In genomic region chr2:127574656-127575055, GRCh38 we compare ENCODE assay signal across 26 cellular contexts. TPM values are rescaled to one million over a fixed set of nuclear protein-coding genes. Genes with fewer than 3 reads are reported as not detected.
DNase-seq lines count a peak whose midpoint lies in the region; ATAC-seq, FAIRE-seq and TF ChIP-seq lines count a peak whose summit lies in the region.
"Had no signal": no experiment of that assay in that cellular context is flagged by ENCODE, and none has a peak within 500 bp of the region (broad histone marks: within the 10 kb centered on the region; RNA-seq: fewer than 3 reads in every experiment).

No MANE protein-coding gene starts in this region.

- H3K9me3 ChIP-seq in spleen (no peaks in the 10 kb centered on the region), thyroid gland (no peaks in the 10 kb centered on the region), breast epithelium (no peaks in the 10 kb centered on the region)
- H3K9me3 ChIP-seq: gastrocnemius medialis, transverse colon had no signal

- H3K27me3 ChIP-seq in spleen (replicated peaks in 1 of 7) (no peaks in the 10 kb centered on the region), thyroid gland (no peaks in the 10 kb centered on the region), breast epithelium (no peaks in the 10 kb centered on the region)
- H3K27me3 ChIP-seq: gastrocnemius medialis, transverse colon had no signal

- FAIRE-seq in GM12892 (lab: Jason Lieb, UNC), result peak; percentile 17
- FAIRE-seq: colon, HTR-8/SVneo had no signal

- TF ChIP-seq CTCF in spleen (IDR thresholded peaks at IDR 0.05 in 8 of 11, conservative IDR thresholded peaks at IDR 0.05 in 3 of 11) (no peak), thyroid gland (IDR thresholded peaks at IDR 0.05) (no peak), CD14-positive monocyte (IDR thresholded peaks at IDR 0.05) (no peak), breast epithelium (IDR thresholded peaks at IDR 0.05) (no peak)

- no peaks in the 10 kb centered on the region for H3K36me3 Mint-ChIP-seq in activated CD8-positive, alpha-beta memory T cell treated with anti-CD3 and anti-CD28 coated beads, Interleukin-2, amount 10 ng/mL, durations not matched to agents 7 days and 5 days
- no peaks in the 10 kb centered on the region for H3K36me3 Mint-ChIP-seq in CD14-positive monocyte

- no peak overlapping the region for H3K27ac Mint-ChIP-seq in activated CD8-positive, alpha-beta memory T cell treated with anti-CD3 and anti-CD28 coated beads, Interleukin-2, amount 10 ng/mL, durations not matched to agents 7 days and 5 days
- no peak overlapping the region for H3K27ac Mint-ChIP-seq in CD14-positive monocyte
- H3K27ac Mint-ChIP-seq: activated CD4-positive, alpha-beta T cell treated with anti-CD3 and anti-CD28 coated beads, Interleukin-2, amount 10 ng/mL, durations not matched to agents 24 days and 14 days; nephron progenitor cell; T-helper 1 cell treated with Interleukin-12 subunit alpha and Interleukin-12 subunit beta and Interleukin-4 antibody, amounts not matched to agents 30 μg/mL and 1 μg/mL, for 36 hours had no signal

- peak; percentile 7 for DNase-seq in activated CD4-positive, CD25-positive, alpha-beta regulatory T cell treated with anti-CD3 and anti-CD28 coated beads, Interleukin-2, amount 50 U/mL, for 72 hours
- no peak for DNase-seq in activated CD4-positive, CD25-positive, alpha-beta regulatory T cell (lab: John Stamatoyannopoulos, UW)
- DNase-seq in GM12892 (ENCODE audit: insufficient read length) (no peak), spleen (peak; percentile 42), thyroid gland (no peak), CD14-positive monocyte (ENCODE audit: low spot score) (no peak), breast epithelium (ENCODE audit: low spot score in 2 of 2) (no peak)
- DNase-seq in activated CD8-positive, alpha-beta memory T cell treated with anti-CD3 and anti-CD28 coated beads, Interleukin-2, amount 10 ng/mL, durations not matched to agents 7 days and 5 days, result peak; percentile 37
- DNase-seq: 8988T; activated CD4-positive, alpha-beta T cell treated with anti-CD3 and anti-CD28 coated beads, Interleukin-2, amount 10 ng/mL, durations not matched to agents 24 days and 14 days; amniotic stem cell; gastrocnemius medialis; GDM1; GOT3; hypothalamus; NCI-H2029; NCI-H226; nephron progenitor cell; stimulated activated naive CD8-positive, alpha-beta T cell treated with anti-CD3 and anti-CD28 coated beads, Interleukin-15, amount 100 ng/mL, for 72 hours; transverse colon had no signal

- no peak for TF ChIP-seq POLR2A in GM12892 (IDR thresholded peaks at IDR 0.05; ENCODE audit: low read depth, low read length)
- TF ChIP-seq POLR2A in spleen (IDR thresholded peaks at IDR 0.05), result no peak
- TF ChIP-seq POLR2A in thyroid gland (IDR thresholded peaks at IDR 0.05), result no peak
- no peak for TF ChIP-seq POLR2A in breast epithelium (IDR thresholded peaks at IDR 0.05)

- ATAC-seq in activated CD8-positive, alpha-beta memory T cell treated with anti-CD3 and anti-CD28 coated beads, Interleukin-2, amount 10 ng/mL, durations not matched to agents 7 days and 5 days, result no peak
- ATAC-seq: gastrocnemius medialis, sciatic nerve had no signal

- CTCF ChIA-PET in activated CD8-positive, alpha-beta memory T cell treated with anti-CD3 and anti-CD28 coated beads, Interleukin-2, amount 10 ng/mL, durations not matched to agents 7 days and 5 days (lab: Charles Lee), result interaction anchor here (1.0 to 1.5 kb wide), 3 partner anchors 8 to 17 kb away, joined by 3 to 6 read pairs (median 3); no protein-coding TSS in a partner anchor

- H3K4me3 ChIP-seq in spleen (no peak overlapping the region), thyroid gland (replicated peaks in 1 of 3) (no peak overlapping the region), breast epithelium (no peak overlapping the region)
- H3K4me3 ChIP-seq: gastrocnemius medialis, SK-N-MC, transverse colon had no signal

- 69 to 84% (median 77%) methylated on average over 3 of the region's 3 CpGs for WGBS in spleen, 5 donors
- WGBS in thyroid gland, 2 donors, result 91 to 99% methylated on average over 3 of the region's 3 CpGs

- no peak overlapping the region for H3K4me3 Mint-ChIP-seq in activated CD8-positive, alpha-beta memory T cell treated with anti-CD3 and anti-CD28 coated beads, Interleukin-2, amount 10 ng/mL, durations not matched to agents 7 days and 5 days
- no peak overlapping the region for H3K4me3 Mint-ChIP-seq in CD14-positive monocyte
- H3K4me3 Mint-ChIP-seq: activated CD4-positive, alpha-beta T cell treated with anti-CD3 and anti-CD28 coated beads, Interleukin-2, amount 10 ng/mL, durations not matched to agents 24 days and 14 days; nephron progenitor cell; stimulated activated naive CD8-positive, alpha-beta T cell treated with anti-CD3 and anti-CD28 coated beads, Interleukin-15, amount 100 ng/mL, for 72 hours; T-helper 1 cell treated with Interleukin-12 subunit alpha and Interleukin-12 subunit beta and Interleukin-4 antibody, amounts not matched to agents 30 μg/mL and 1 μg/mL, for 36 hours had no signal

- intact Hi-C loops in spleen (cut with DNase I; ENCODE audit: low total_unique reads) (no loop called here), thyroid gland (cut with DNase I) (no loop called here), CD14-positive monocyte (cut with micrococcal nuclease) (no loop called here), breast epithelium (cut with DNase I; ENCODE audit: low total_unique reads) (no loop called here)

- H3K36me3 ChIP-seq in spleen, result no peaks in the 10 kb centered on the region
- H3K36me3 ChIP-seq in thyroid gland, result no peaks in the 10 kb centered on the region
- no peaks in the 10 kb centered on the region for H3K36me3 ChIP-seq in breast epithelium
- H3K36me3 ChIP-seq: gastrocnemius medialis had no signal

- H3K4me1 Mint-ChIP-seq in activated CD8-positive, alpha-beta memory T cell treated with anti-CD3 and anti-CD28 coated beads, Interleukin-2, amount 10 ng/mL, durations not matched to agents 7 days and 5 days, result peaks cover 9% of the 10 kb centered on the region
- H3K4me1 Mint-ChIP-seq in CD14-positive monocyte, result peaks cover 18% of the 10 kb centered on the region

- H3K27ac ChIP-seq in spleen, result peak overlapping the region in 1 of 8 donors; percentile 14
- no peak overlapping the region for H3K27ac ChIP-seq in thyroid gland
- no peak overlapping the region for H3K27ac ChIP-seq in breast epithelium
- H3K27ac ChIP-seq: gastrocnemius medialis, KMS-11, SK-N-MC, transverse colon had no signal

- peaks cover 69% of the 10 kb centered on the region for H3K27me3 Mint-ChIP-seq in activated CD8-positive, alpha-beta memory T cell treated with anti-CD3 and anti-CD28 coated beads, Interleukin-2, amount 10 ng/mL, durations not matched to agents 7 days and 5 days
- peaks cover 0 to 4% (median 3%) of the 10 kb centered on the region in 3 donors for H3K27me3 Mint-ChIP-seq in CD14-positive monocyte (ENCODE audit: low read depth in 3 of 3)
- H3K27me3 Mint-ChIP-seq: stimulated activated naive CD8-positive, alpha-beta T cell treated with anti-CD3 and anti-CD28 coated beads, Interleukin-15, amount 100 ng/mL, for 72 hours had no signal

- H3K9me3 Mint-ChIP-seq in activated CD8-positive, alpha-beta memory T cell treated with anti-CD3 and anti-CD28 coated beads, Interleukin-2, amount 10 ng/mL, durations not matched to agents 7 days and 5 days (ENCODE audit: low read depth), result no peaks in the 10 kb centered on the region
- no peaks in the 10 kb centered on the region for H3K9me3 Mint-ChIP-seq in CD14-positive monocyte
- H3K9me3 Mint-ChIP-seq: activated CD4-positive, alpha-beta T cell treated with anti-CD3 and anti-CD28 coated beads, Interleukin-2, amount 10 ng/mL, durations not matched to agents 24 days and 14 days; nephron progenitor cell; stimulated activated naive CD8-positive, alpha-beta T cell treated with anti-CD3 and anti-CD28 coated beads, Interleukin-15, amount 100 ng/mL, for 72 hours; T-helper 1 cell treated with Interleukin-12 subunit alpha and Interleukin-12 subunit beta and Interleukin-4 antibody, amounts not matched to agents 30 μg/mL and 1 μg/mL, for 36 hours had no signal

- H3K4me1 ChIP-seq in spleen (peaks cover 7 to 45% (median 30%) of the 10 kb centered on the region in 6 donors), thyroid gland (no peaks in the 10 kb centered on the region), breast epithelium (no peaks in the 10 kb centered on the region)

RNA-seq across cellular contexts. Expression of gene MYO7B, which starts 39.2 kb away (rescaled TPM):
- polyA plus RNA-seq in GM12892 (2012; ENCODE audit: missing spikeins), result 1.2 TPM
- total RNA-seq in activated CD8-positive, alpha-beta memory T cell treated with anti-CD3 and anti-CD28 coated beads, Interleukin-2, amount 10 ng/mL, durations not matched to agents 7 days and 5 days, result under 1 TPM in 1 of 2 experiments, not detected in 1; 0.26 TPM
- total RNA-seq in spleen (10 to 100 TPM; 32.3 to 55.7 (median 50.1) TPM), thyroid gland (under 1 TPM in 1 of 4 donors, not detected in 3; 0.56 TPM), breast epithelium (1 to 10 TPM in 1 of 3 donors, under 1 TPM in 1, not detected in 1; 0.32 to 2.3 TPM)
- polyA plus RNA-seq in spleen (100 to 1,000 TPM in 2 of 3 donors, 10 to 100 TPM in 1; 76.9 to 165 (median 103) TPM), CD14-positive monocyte (1 to 10 TPM; 7.3 to 9.0 TPM)

RNA-seq across cellular contexts. Expression of gene IWS1, which starts 48.4 kb away (rescaled TPM):
- polyA plus RNA-seq in GM12892 (2012; ENCODE audit: missing spikeins), result 42.4 TPM
- 10 to 100 TPM; 53.2 to 55.1 TPM for total RNA-seq in activated CD8-positive, alpha-beta memory T cell treated with anti-CD3 and anti-CD28 coated beads, Interleukin-2, amount 10 ng/mL, durations not matched to agents 7 days and 5 days
- total RNA-seq in spleen (10 to 100 TPM; 40.5 to 59.7 (median 44.3) TPM), thyroid gland (10 to 100 TPM; 33.8 to 70.4 (median 42.1) TPM), breast epithelium (10 to 100 TPM; 24.0 to 51.8 (median 43.2) TPM)
- polyA plus RNA-seq in spleen (10 to 100 TPM; 18.8 to 28.1 (median 22.0) TPM), CD14-positive monocyte (10 to 100 TPM in 1 of 2 donors, 1 to 10 TPM in 1; 7.9 to 15.6 TPM)

Comparison
In these comparisons a context has a peak if more than half of its experiments do, and no peak if none do; other contexts are left out.
1. DNase-seq: peak in activated CD4-positive, CD25-positive, alpha-beta regulatory T cell treated with anti-CD3 and anti-CD28 coated beads, Interleukin-2, amount 50 U/mL, for 72 hours (single experiment), activated CD8-positive, alpha-beta memory T cell treated with anti-CD3 and anti-CD28 coated beads, Interleukin-2, amount 10 ng/mL, durations not matched to agents 7 days and 5 days (single experiment) and spleen (single experiment); none in activated CD4-positive, CD25-positive, alpha-beta regulatory T cell (0 of 4), GM12892 (single experiment), thyroid gland (0 of 2), CD14-positive monocyte (single experiment) and breast epithelium (0 of 2).
2. RNA of gene MYO7B, which starts 39.2 kb away (total RNA-seq): 32.3 to 55.7 TPM in spleen; 0.32 to 2.3 TPM in breast epithelium, 0.26 TPM in activated CD8-positive, alpha-beta memory T cell treated with anti-CD3 and anti-CD28 coated beads, Interleukin-2, amount 10 ng/mL, durations not matched to agents 7 days and 5 days and 0.56 TPM in thyroid gland; every median in the first group is over 10 times any median in the second.